21 cellular contexts compared by ENCODE assay signal in genomic region chr14:68674538-68675232, GRCh38.
A peak's percentile ranks its signal among the peaks of the same experiment; 100 is the strongest.
DNase-seq lines count a peak whose midpoint lies in the region; ATAC-seq, FAIRE-seq and TF ChIP-seq lines count a peak whose summit lies in the region.
"Had no signal": no experiment of that assay in that cellular context is flagged by ENCODE, and none has a peak within 500 bp of the region (broad histone marks: within the 10 kb centered on the region; RNA-seq: fewer than 3 reads in every experiment).

No MANE protein-coding gene starts in this region.

- no peak overlapping the region for H2AFZ ChIP-seq in GM12878 (ENCODE audit: control insufficient read depth, low read depth, low read length)

- intact Hi-C loops in GM12878 (cut with micrococcal nuclease; ENCODE audit: unreplicated experiment): no loop called here

- H3K9ac ChIP-seq in GM12878 (ENCODE audit: control insufficient read depth, insufficient read depth, low read length): no peak overlapping the region
- no peak overlapping the region for H3K9ac ChIP-seq in subcutaneous abdominal adipose tissue (ENCODE audit: low read length in 5 of 5)

- H3K36me3 ChIP-seq in GM12878 (ENCODE audit: control insufficient read depth in 2 of 2, insufficient read depth in 2 of 2, low read length in 1 of 2): no peaks in the 10 kb centered on the region
- no peaks in the 10 kb centered on the region for H3K36me3 ChIP-seq in subcutaneous abdominal adipose tissue (ENCODE audit: control insufficient read depth in 5 of 5, insufficient read depth in 5 of 5, low read length in 5 of 5)
- H3K36me3 ChIP-seq: lower lobe of right lung, upper lobe of left lung, WERI-Rb-1 had no signal

- no peak for TF ChIP-seq POLR2A in GM12878 (IDR thresholded peaks at IDR 0.05; ENCODE audit: low read depth, low read length)

- H3K4me2 ChIP-seq in GM12878 (ENCODE audit: control insufficient read depth, insufficient read depth): no peak overlapping the region

- SMC1A ChIA-PET in GM12878 (lab: Charles Lee; ENCODE audit: uncharacterized antibody, unreplicated experiment): no interaction called here

- TF ChIP-seq EP300 in GM12878 (IDR thresholded peaks at IDR 0.05; ENCODE audit: borderline replicate concordance in 1 of 2, control insufficient read depth in 1 of 2, low read depth in 2 of 2, low read length in 2 of 2): no peak

- H3K27me3 ChIP-seq in GM12878 (replicated peaks in 1 of 2; ENCODE audit: control insufficient read depth in 2 of 2, insufficient read depth in 2 of 2, low read length in 1 of 2) (no peaks in the 10 kb centered on the region), subcutaneous abdominal adipose tissue (ENCODE audit: control insufficient read depth in 5 of 5, insufficient read depth in 4 of 5, low read length in 5 of 5) (no peaks in the 10 kb centered on the region)
- H3K27me3 ChIP-seq: upper lobe of left lung had no signal

- CTCF ChIA-PET in GM12878 (lab: Yijun Ruan, JAX): no interaction called here

- no peaks in the 10 kb centered on the region for H4K20me1 ChIP-seq in GM12878 (ENCODE audit: control insufficient read depth, insufficient read depth)

- TF ChIP-seq CTCF in GM12878 (IDR thresholded peaks at IDR 0.05 in 2 of 3, conservative IDR thresholded peaks at IDR 0.05 in 1 of 3; ENCODE audit: control insufficient read depth in 2 of 3, extremely low read depth in 1 of 3, insufficient read depth in 1 of 3, low read depth in 3 of 3, low read length in 3 of 3): no peak

- H3K79me2 ChIP-seq in GM12878 (ENCODE audit: control insufficient read depth, insufficient read depth, low read length): no peaks in the 10 kb centered on the region

- no peak overlapping the region for H3K4me3 ChIP-seq in GM12878
- H3K4me3 ChIP-seq in subcutaneous abdominal adipose tissue (ENCODE audit: low read depth in 1 of 5, low read length in 5 of 5): no peak overlapping the region
- H3K4me3 ChIP-seq: lower lobe of right lung, upper lobe of left lung had no signal

- H3K9me3 ChIP-seq in GM12878 (replicated peaks; ENCODE audit: control insufficient read depth, insufficient read depth, low read length) (no peaks in the 10 kb centered on the region), subcutaneous abdominal adipose tissue (ENCODE audit: control insufficient read depth in 5 of 5, low read length in 5 of 5) (no peaks in the 10 kb centered on the region)
- H3K9me3 ChIP-seq: lower lobe of right lung, upper lobe of left lung had no signal

- no peak for ATAC-seq in activated T-cell treated with anti-CD3 and anti-CD28 coated beads, Interleukin-2, amount 50 U/mL, for 72 hours (replicated peaks in 1 of 2)
- ATAC-seq in GM12878 (no peak; the same call in 2 of the 3 replicates), HG03025 (IDR thresholded peaks at IDR 0.05; ENCODE audit: low FRiP score, unreplicated experiment) (no peak), GM18873 (IDR thresholded peaks at IDR 0.05; ENCODE audit: low FRiP score, unreplicated experiment) (no peak)
- ATAC-seq: lower lobe of right lung had no signal

- 29% methylated on average over 5 of the region's 5 CpGs for WGBS in GM12878 (ENCODE audit: insufficient coverage, insufficient replicate concordance, low lambda C conversion rate, missing lambda C conversion rate)

- DNase-seq in activated T-cell treated with anti-CD3 and anti-CD28 coated beads, Interleukin-2, amount 50 U/mL, for 24 hours: peak; percentile 21
- no peak for DNase-seq in activated T-cell treated with anti-CD3 and anti-CD28 coated beads, Interleukin-2, amount 50 U/mL, for 72 hours
- DNase-seq in GM12878 (ENCODE audit: low read depth, low spot score) (no peak), mesenteric fat pad (ENCODE audit: low spot score) (peak; percentile 26), NCI-H524 (lab: John Stamatoyannopoulos, UW) (no peak)
- DNase-seq: 8988T; CD4-positive, CD25-positive, alpha-beta regulatory T cell; DMS79; erythroblast; head of caudate nucleus; lower lobe of right lung; NCI-H2107; retina; RPMI8226; stimulated activated CD4-positive, alpha-beta T cell treated with anti-CD3 and anti-CD28 coated beads, Interleukin-4, amount 100 ng/mL, for 1 hour; WERI-Rb-1 had no signal

- no peaks in the 10 kb centered on the region for H3K9me3 Mint-ChIP-seq in activated T-cell treated with anti-CD3 and anti-CD28 coated beads, Interleukin-2, amount 50 U/mL, for 24 hours
- H3K9me3 Mint-ChIP-seq in activated T-cell treated with anti-CD3 and anti-CD28 coated beads, Interleukin-2, amount 50 U/mL, for 72 hours: no peaks in the 10 kb centered on the region
- H3K9me3 Mint-ChIP-seq: CD4-positive, CD25-positive, alpha-beta regulatory T cell had no signal

- no TSS peak for BruUV-seq in GM12878 (replicated peaks; lab: Mats Ljungman, UMichigan)

- peak; percentile 57 for FAIRE-seq in GM12878 (lab: Jason Lieb, UNC)

- no peaks in the 10 kb centered on the region for H3K27me3 Mint-ChIP-seq in activated T-cell treated with anti-CD3 and anti-CD28 coated beads, Interleukin-2, amount 50 U/mL, for 24 hours
- no peaks in the 10 kb centered on the region for H3K27me3 Mint-ChIP-seq in activated T-cell treated with anti-CD3 and anti-CD28 coated beads, Interleukin-2, amount 50 U/mL, for 72 hours (ENCODE audit: low read depth)
- H3K27me3 Mint-ChIP-seq: CD4-positive, CD25-positive, alpha-beta regulatory T cell had no signal

- H3K4me1 ChIP-seq in GM12878 (ENCODE audit: control insufficient read depth, insufficient read depth, low read length) (peaks cover 6% of the 10 kb centered on the region), subcutaneous abdominal adipose tissue (ENCODE audit: control insufficient read depth in 5 of 5, insufficient read depth in 5 of 5, low read length in 5 of 5) (peaks cover 7 to 36% (median 31%) of the 10 kb centered on the region in 5 donors)

- RAD21 ChIA-PET in GM12878 (lab: Charles Lee; ENCODE audit: unreplicated experiment): no interaction called here

- POLR2A ChIA-PET in GM12878 (lab: Charles Lee): no interaction called here

- no peak overlapping the region for H3K27ac Mint-ChIP-seq in activated T-cell treated with anti-CD3 and anti-CD28 coated beads, Interleukin-2, amount 50 U/mL, for 24 hours
- H3K27ac Mint-ChIP-seq in activated T-cell treated with anti-CD3 and anti-CD28 coated beads, Interleukin-2, amount 50 U/mL, for 72 hours: no peak overlapping the region

- H3K27ac ChIP-seq in GM12878 (ENCODE audit: control insufficient read depth, insufficient read depth): no peak overlapping the region
- H3K27ac ChIP-seq in subcutaneous abdominal adipose tissue (ENCODE audit: low read depth, low read length): peak overlapping the region; percentile 14
- H3K27ac ChIP-seq: lower lobe of right lung, WERI-Rb-1 had no signal

- no peak overlapping the region for H3K4me3 Mint-ChIP-seq in activated T-cell treated with anti-CD3 and anti-CD28 coated beads, Interleukin-2, amount 50 U/mL, for 24 hours
- H3K4me3 Mint-ChIP-seq in activated T-cell treated with anti-CD3 and anti-CD28 coated beads, Interleukin-2, amount 50 U/mL, for 72 hours: no peak overlapping the region
- H3K4me3 Mint-ChIP-seq: CD4-positive, CD25-positive, alpha-beta regulatory T cell; neural crest cell had no signal

- no peak for TF ChIP-seq RAD21 in GM12878 (IDR thresholded peaks at IDR 0.05; ENCODE audit: insufficient read depth, low read depth, low read length)

- H3K4me1 Mint-ChIP-seq in activated T-cell treated with anti-CD3 and anti-CD28 coated beads, Interleukin-2, amount 50 U/mL, for 24 hours (ENCODE audit: low read depth): peaks cover 28% of the 10 kb centered on the region
- H3K4me1 Mint-ChIP-seq in activated T-cell treated with anti-CD3 and anti-CD28 coated beads, Interleukin-2, amount 50 U/mL, for 72 hours (ENCODE audit: low read depth): peaks cover 7% of the 10 kb centered on the region

- no peaks in the 10 kb centered on the region for H3K36me3 Mint-ChIP-seq in activated T-cell treated with anti-CD3 and anti-CD28 coated beads, Interleukin-2, amount 50 U/mL, for 24 hours (ENCODE audit: low read depth)
- no peaks in the 10 kb centered on the region for H3K36me3 Mint-ChIP-seq in activated T-cell treated with anti-CD3 and anti-CD28 coated beads, Interleukin-2, amount 50 U/mL, for 72 hours (ENCODE audit: insufficient read depth in 2 of 2)
- H3K36me3 Mint-ChIP-seq: CD4-positive, CD25-positive, alpha-beta regulatory T cell had no signal

- in situ Hi-C loops in GM12878 (cut with MboI): no loop called here

TF ChIP-seq in GM12878, 131 proteins besides CTCF, POLR2A, EP300 and RAD21:
- peak; percentile 22; the same call in 1 of the 2 replicates for TF ChIP-seq JUNB (IDR thresholded peaks at IDR 0.05)
- no peak for TF ChIP-seq KDM1A (IDR thresholded peaks at IDR 0.05; ENCODE audit: borderline replicate concordance)
- TF ChIP-seq TARDBP (IDR thresholded peaks at IDR 0.05; ENCODE audit: borderline replicate concordance): no peak
- no peak for TF ChIP-seq POU2F2 (IDR thresholded peaks at IDR 0.05; ENCODE audit: borderline replicate concordance, low read depth, low read length)
- no peak for TF ChIP-seq HDAC6 (IDR thresholded peaks at IDR 0.05; ENCODE audit: unreplicated experiment)
- 0 out of 2 replicates have a peak, but pooled peaks have one; percentile 6 for TF ChIP-seq RUNX3 (IDR thresholded peaks at IDR 0.05; ENCODE audit: low read length)
TF ChIP-seq in GM12878: peak in this region for 2.

Comparison
In these comparisons a context has a peak if more than half of its experiments do, and no peak if none do; other contexts are left out.
1. DNase-seq: peak in activated T-cell treated with anti-CD3 and anti-CD28 coated beads, Interleukin-2, amount 50 U/mL, for 24 hours (single experiment) and mesenteric fat pad (single experiment); none in activated T-cell treated with anti-CD3 and anti-CD28 coated beads, Interleukin-2, amount 50 U/mL, for 72 hours (0 of 2), GM12878 (single experiment) and NCI-H524 (0 of 2).